Comparison of ENCODE assay signal across 9 cellular contexts in genomic region chr3:158103131-158103955, GRCh38. TPM values are rescaled to one million over a fixed set of nuclear protein-coding genes. Genes with fewer than 3 reads are reported as not detected.
DNase-seq lines count a peak whose midpoint lies in the region; ATAC-seq and TF ChIP-seq lines count a peak whose summit lies in the region.
"Had no signal": no experiment of that assay in that cellular context is flagged by ENCODE, and none has a peak within 500 bp of the region (broad histone marks: within the 10 kb centered on the region; RNA-seq: fewer than 3 reads in every experiment).

No MANE protein-coding gene starts in this region.

- no peaks in the 10 kb centered on the region for H4K20me1 ChIP-seq in neural cell (ENCODE audit: insufficient read depth)

- no peaks in the 10 kb centered on the region for H3K79me2 ChIP-seq in neural cell (replicated peaks; ENCODE audit: insufficient read depth, low read length)

- no peak overlapping the region for H3K27ac ChIP-seq in CD8-positive, alpha-beta memory T cell (ENCODE audit: low read depth, low read length)
- H3K27ac ChIP-seq in endodermal cell (ENCODE audit: low read depth, low read length): no peak overlapping the region
- H3K27ac ChIP-seq in neural cell (ENCODE audit: low read length): no peak overlapping the region
- H3K27ac ChIP-seq in sigmoid colon: no peak overlapping the region

- H3K36me3 Mint-ChIP-seq in CD8-positive, alpha-beta memory T cell: no peaks in the 10 kb centered on the region
- no peaks in the 10 kb centered on the region for H3K36me3 Mint-ChIP-seq in endodermal cell (ENCODE audit: low read depth)

- H3K9me3 Mint-ChIP-seq in CD8-positive, alpha-beta memory T cell: peaks cover 10 to 26% (median 17%) of the 10 kb centered on the region in 5 donors
- H3K9me3 Mint-ChIP-seq in endodermal cell: no peaks in the 10 kb centered on the region

- intact Hi-C loops in sigmoid colon (cut with DNase I): no loop called here

- H3K27ac Mint-ChIP-seq in CD8-positive, alpha-beta memory T cell: peak overlapping the region in 4 of 8 donors; percentile 52 to 80 (median 66)
- H3K27ac Mint-ChIP-seq in endodermal cell: no peak overlapping the region

- POLR2A ChIA-PET in CD8-positive, alpha-beta memory T cell (lab: Charles Lee): no interaction called here

- no peak for TF ChIP-seq POLR2A in sigmoid colon (IDR thresholded peaks at IDR 0.05)

- peaks cover 79% of the 10 kb centered on the region for H3K27me3 ChIP-seq in CD8-positive, alpha-beta memory T cell (ENCODE audit: insufficient read depth, low read length, poor library complexity, severe bottlenecking)
- H3K27me3 ChIP-seq in endodermal cell (ENCODE audit: control insufficient read depth, insufficient read depth, low read length, poor library complexity, severe bottlenecking): peaks cover 100% of the 10 kb centered on the region
- H3K27me3 ChIP-seq in neural cell (ENCODE audit: insufficient read depth, low read depth, low read length): peaks cover 99% of the 10 kb centered on the region
- H3K27me3 ChIP-seq in sigmoid colon: peaks cover 89 to 100% (median 100%) of the 10 kb centered on the region in 3 donors

- peaks cover 30% of the 10 kb centered on the region for H3K4me1 ChIP-seq in CD8-positive, alpha-beta memory T cell (ENCODE audit: insufficient read depth, low read length)
- H3K4me1 ChIP-seq in endodermal cell (ENCODE audit: control insufficient read depth, insufficient read depth, low read length) (peaks cover 13% of the 10 kb centered on the region), sigmoid colon (peaks cover 0 to 42% (median 34%) of the 10 kb centered on the region in 4 donors)

- ATAC-seq in HG02852 (IDR thresholded peaks at IDR 0.05; ENCODE audit: unreplicated experiment): peak; percentile 35

- no peak for DNase-seq in CD8-positive, alpha-beta memory T cell
- DNase-seq in endodermal cell (peak; percentile 79), ureter (ENCODE audit: low spot score) (no peak), NCI-H510A (lab: John Stamatoyannopoulos, UW) (no peak), hippocampal formation (lab: John Stamatoyannopoulos, UW) (no peak), sigmoid colon (no peak)

- H3K27me3 Mint-ChIP-seq in CD8-positive, alpha-beta memory T cell: peaks cover 86 to 95% of the 10 kb centered on the region in 2 donors
- H3K27me3 Mint-ChIP-seq in endodermal cell (ENCODE audit: insufficient read depth): peaks cover 98% of the 10 kb centered on the region

- no peaks in the 10 kb centered on the region for H3K9me2 ChIP-seq in neural cell (ENCODE audit: insufficient read depth, low read length)

- no peak for TF ChIP-seq EP300 in neural cell (conservative IDR thresholded peaks at IDR 0.05; ENCODE audit: poor library complexity, severe bottlenecking)
- no peak for TF ChIP-seq EP300 in sigmoid colon (IDR thresholded peaks at IDR 0.05)

- no peak overlapping the region for H3K4me2 ChIP-seq in neural cell (ENCODE audit: low read length)

- H3K4me3 Mint-ChIP-seq in CD8-positive, alpha-beta memory T cell: peak overlapping the region; percentile 47 to 78 (median 64)
- H3K4me3 Mint-ChIP-seq in endodermal cell: peak overlapping the region; percentile 58

- H3K9me3 ChIP-seq in CD8-positive, alpha-beta memory T cell (ENCODE audit: low read length): no peaks in the 10 kb centered on the region
- H3K9me3 ChIP-seq in endodermal cell (ENCODE audit: control insufficient read depth, low read length): no peaks in the 10 kb centered on the region
- no peaks in the 10 kb centered on the region for H3K9me3 ChIP-seq in neural cell (ENCODE audit: low read length)
- no peaks in the 10 kb centered on the region for H3K9me3 ChIP-seq in sigmoid colon

- H3K4me1 Mint-ChIP-seq in CD8-positive, alpha-beta memory T cell: peaks cover 37 to 55% (median 55%) of the 10 kb centered on the region in 3 donors
- H3K4me1 Mint-ChIP-seq in endodermal cell: peaks cover 32% of the 10 kb centered on the region

- no peak overlapping the region for H3K4me3 ChIP-seq in CD8-positive, alpha-beta memory T cell (ENCODE audit: low read length)
- peak overlapping the region; percentile 77 for H3K4me3 ChIP-seq in endodermal cell (ENCODE audit: low read length)
- peak overlapping the region; percentile 40 for H3K4me3 ChIP-seq in neural cell (ENCODE audit: low read length)
- H3K4me3 ChIP-seq in sigmoid colon: peak overlapping the region in 1 of 4 donors; percentile 8

- H3K36me3 ChIP-seq in CD8-positive, alpha-beta memory T cell (ENCODE audit: insufficient read depth, low read length): no peaks in the 10 kb centered on the region
- H3K36me3 ChIP-seq in endodermal cell (ENCODE audit: control insufficient read depth, insufficient read depth, low read length): no peaks in the 10 kb centered on the region
- H3K36me3 ChIP-seq in neural cell (ENCODE audit: insufficient read depth, low read length): no peaks in the 10 kb centered on the region
- H3K36me3 ChIP-seq in sigmoid colon: no peaks in the 10 kb centered on the region

- TF ChIP-seq CTCF in endodermal cell (conservative IDR thresholded peaks at IDR 0.05) (no peak), neural cell (IDR thresholded peaks at IDR 0.05; ENCODE audit: poor library complexity, severe bottlenecking) (no peak), sigmoid colon (IDR thresholded peaks at IDR 0.05) (no peak)

- H2AFZ ChIP-seq in neural cell (ENCODE audit: low read depth, low read length): no peak overlapping the region

- H3K9ac ChIP-seq in endodermal cell (ENCODE audit: extremely low read depth, low read length, poor library complexity, severe bottlenecking): no peak overlapping the region
- H3K9ac ChIP-seq in neural cell (ENCODE audit: low read length): no peak overlapping the region

- H3F3A ChIP-seq in neural cell (ENCODE audit: insufficient read depth, low read length, poor library complexity, severe bottlenecking): no peaks in the 10 kb centered on the region

- 2% methylated on average over 24 to 50 of the region's 50 CpGs for WGBS in endodermal cell (ENCODE audit: insufficient coverage in 1 of 2, insufficient read length in 1 of 2), 2 experiments
- 3% methylated on average over 50 of the region's 50 CpGs for WGBS in sigmoid colon, 2 donors

- no peak for TF ChIP-seq RAD21 in neural cell (conservative IDR thresholded peaks at IDR 0.05)

- CTCF ChIA-PET in CD8-positive, alpha-beta memory T cell (lab: Charles Lee): no interaction called here

TF ChIP-seq in neural cell, 6 proteins besides CTCF, POLR2A, EP300 and RAD21:
- peak; percentile 72 for TF ChIP-seq EZH2 (IDR thresholded peaks at IDR 0.05; ENCODE audit: borderline replicate concordance, insufficient read depth, low read length, poor library complexity, severe bottlenecking)
- TF ChIP-seq POLR2AphosphoS5 (IDR thresholded peaks at IDR 0.05): no peak

RNA-seq across cellular contexts. Expression of gene SHOX2, which starts 2.9 kb away (rescaled TPM):
- not detected for total RNA-seq in CD8-positive, alpha-beta memory T cell
- polyA plus RNA-seq in CD8-positive, alpha-beta memory T cell: not detected
- total RNA-seq in endodermal cell (1 to 10 TPM; 1.1 to 1.3 TPM), ureter (0.34 TPM), sigmoid colon (1 to 10 TPM in 1 of 4 donors, under 1 TPM in 1, not detected in 2; 0.95 to 1.4 TPM)
- polyA plus RNA-seq in endodermal cell (2013, experiment 1 of 2): 1.4 TPM
- 1.8 TPM for polyA plus RNA-seq in endodermal cell (2013, experiment 2 of 2)
- polyA plus RNA-seq in neural cell (not detected in 2 replicates), sigmoid colon (under 1 TPM in 2 of 3 donors, not detected in 1; under 0.01 to 0.07 TPM)
- polyA minus RNA-seq in neural cell: not detected in 2 replicates
- total RNA-seq: mononuclear cell had no signal

RNA-seq across cellular contexts. Expression of gene RSRC1, which starts 6.5 kb away (rescaled TPM):
- 10 to 100 TPM; 35.4 to 43.3 TPM for total RNA-seq in CD8-positive, alpha-beta memory T cell
- 32.9 TPM for polyA plus RNA-seq in CD8-positive, alpha-beta memory T cell
- total RNA-seq in endodermal cell (10 to 100 TPM; 45.3 to 52.1 TPM), ureter (48.3 TPM), sigmoid colon (10 to 100 TPM; 41.0 to 60.7 (median 51.6) TPM)
- 33.3 TPM for polyA plus RNA-seq in endodermal cell (2013, experiment 1 of 2)
- 35.7 TPM for polyA plus RNA-seq in endodermal cell (2013, experiment 2 of 2)
- polyA plus RNA-seq in neural cell (22.6 and 28.1 TPM in 2 replicates), sigmoid colon (10 to 100 TPM; 14.9 to 19.4 (median 17.4) TPM)
- polyA minus RNA-seq in neural cell: 57.5 and 69.6 TPM in 2 replicates
